ENCODE assay signal across 7 cellular contexts in the genomic region with DNA sequence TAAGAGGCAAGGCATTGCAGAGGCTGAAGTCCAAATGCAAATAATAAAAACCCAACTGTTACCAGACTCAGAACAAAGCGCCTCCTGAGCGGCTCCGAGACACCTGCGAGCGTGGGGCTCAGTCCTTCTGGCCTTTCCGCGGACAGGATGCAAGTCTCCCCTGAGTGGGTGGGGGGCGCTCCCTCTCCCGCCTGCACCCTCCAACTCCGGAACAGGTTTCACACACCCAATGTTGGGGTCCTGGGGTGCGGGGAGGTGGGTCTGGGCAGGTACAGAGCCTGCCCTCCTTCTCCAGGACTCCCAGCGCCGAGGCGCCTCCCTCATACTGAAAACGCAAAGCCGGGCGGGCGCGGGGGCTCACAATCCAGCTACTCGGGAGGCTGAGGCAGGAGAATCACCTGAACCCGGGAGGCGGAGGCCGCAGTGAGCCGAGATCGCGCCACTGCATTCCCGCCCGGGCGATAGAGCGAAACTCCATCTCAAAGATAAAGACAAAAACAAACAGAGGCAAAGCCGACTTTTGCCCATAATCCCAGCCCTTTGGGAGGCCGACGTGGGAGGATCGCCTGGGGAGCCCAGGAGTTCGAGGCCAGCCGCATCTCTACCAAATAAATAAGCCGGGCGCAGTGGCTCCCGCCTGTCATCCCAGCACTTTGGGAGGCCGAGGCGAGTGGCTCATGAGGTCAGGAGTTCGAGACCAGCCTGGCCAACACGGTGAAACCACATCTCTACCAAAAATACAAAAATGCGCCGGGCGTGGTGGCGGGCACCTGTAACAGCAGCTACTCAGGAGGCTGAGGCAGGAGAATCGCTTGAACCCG. TPM values are rescaled to one million over a fixed set of nuclear protein-coding genes. Genes with fewer than 3 reads are reported as not detected.
DNase-seq lines count a peak whose midpoint lies in the region; ATAC-seq and TF ChIP-seq lines count a peak whose summit lies in the region.

No MANE protein-coding gene starts in this region.

- peaks cover 11% of the 10 kb centered on the region for H3K27me3 Mint-ChIP-seq in HFFc6 (ENCODE audit: insufficient read depth)
- no peaks in the 10 kb centered on the region for H3K27me3 Mint-ChIP-seq in activated B cell treated with CpG ODN at 0.5 μM for 24 hours
- H3K27me3 Mint-ChIP-seq in stimulated activated memory B cell treated with anti-CD40 and anti-IgM and Interleukin-4, amounts not matched to agents 10 μg/mL and 1 μg/mL and 100 μg/mL, for 72 hours = peaks cover 11% of the 10 kb centered on the region

- no peak for ATAC-seq in activated B cell treated with CpG ODN at 0.5 μM for 24 hours (ENCODE audit: low read depth)
- ATAC-seq in stimulated activated memory B cell treated with anti-CD40 and anti-IgM and Interleukin-4, amounts not matched to agents 10 μg/mL and 1 μg/mL and 100 μg/mL, for 72 hours = no peak
- ATAC-seq in HG02623 (IDR thresholded peaks at IDR 0.05; ENCODE audit: unreplicated experiment) = no peak

- CTCF ChIA-PET in activated B cell treated with CpG ODN at 0.5 μM for 24 hours (lab: Charles Lee) = no interaction called here

- H3K4me3 Mint-ChIP-seq in HFFc6 (peak overlapping the region; percentile 84), activated B cell treated with CpG ODN at 0.5 μM for 24 hours (peak overlapping the region; percentile 68)
- peak overlapping the region; percentile 80 for H3K4me3 Mint-ChIP-seq in stimulated activated memory B cell treated with anti-CD40 and anti-IgM and Interleukin-4, amounts not matched to agents 10 μg/mL and 1 μg/mL and 100 μg/mL, for 72 hours

- H3K27ac Mint-ChIP-seq in HFFc6 (0 out of 2 replicates have a peak overlapping the region, but pooled peaks have one; percentile 31), activated B cell treated with CpG ODN at 0.5 μM for 24 hours (no peak overlapping the region)
- peak overlapping the region; percentile 37 for H3K27ac Mint-ChIP-seq in stimulated activated memory B cell treated with anti-CD40 and anti-IgM and Interleukin-4, amounts not matched to agents 10 μg/mL and 1 μg/mL and 100 μg/mL, for 72 hours

- H3K36me3 Mint-ChIP-seq in HFFc6 (ENCODE audit: low read depth) (no peaks in the 10 kb centered on the region), activated B cell treated with CpG ODN at 0.5 μM for 24 hours (ENCODE audit: low read depth) (no peaks in the 10 kb centered on the region)
- H3K36me3 Mint-ChIP-seq in stimulated activated memory B cell treated with anti-CD40 and anti-IgM and Interleukin-4, amounts not matched to agents 10 μg/mL and 1 μg/mL and 100 μg/mL, for 72 hours = no peaks in the 10 kb centered on the region

- POLR2A ChIA-PET in activated B cell treated with CpG ODN at 0.5 μM for 24 hours (lab: Charles Lee) = no interaction called here

- H3K4me1 Mint-ChIP-seq in HFFc6 (ENCODE audit: low read depth) = peaks cover 7% of the 10 kb centered on the region; the same call in 1 of the 2 replicates
- peaks cover 24% of the 10 kb centered on the region for H3K4me1 Mint-ChIP-seq in activated B cell treated with CpG ODN at 0.5 μM for 24 hours
- peaks cover 23% of the 10 kb centered on the region for H3K4me1 Mint-ChIP-seq in stimulated activated memory B cell treated with anti-CD40 and anti-IgM and Interleukin-4, amounts not matched to agents 10 μg/mL and 1 μg/mL and 100 μg/mL, for 72 hours

- intact Hi-C loops in activated B cell treated with CpG ODN at 0.5 μM for 24 hours (cut with micrococcal nuclease) = loop anchor here (2.0 to 5.0 kb wide), 3 partner anchors 69 to 1629 kb away; partner anchors contain the start of genes C16orf95 and GSE1

- no peak for DNase-seq in HFFc6
- DNase-seq in activated B cell treated with CpG ODN at 0.5 μM for 24 hours = no peak
- DNase-seq in GM03348 (ENCODE audit: low spot score) = no peak
- no peak for DNase-seq in middle frontal gyrus (ENCODE audit: extremely low spot score, low spot score)

- H3K9me3 Mint-ChIP-seq in HFFc6 (no peaks in the 10 kb centered on the region), activated B cell treated with CpG ODN at 0.5 μM for 24 hours (no peaks in the 10 kb centered on the region)
- H3K9me3 Mint-ChIP-seq in stimulated activated memory B cell treated with anti-CD40 and anti-IgM and Interleukin-4, amounts not matched to agents 10 μg/mL and 1 μg/mL and 100 μg/mL, for 72 hours = no peaks in the 10 kb centered on the region

- TF ChIP-seq CTCF in HFFc6 (IDR thresholded peaks at IDR 0.05) (no peak), activated B cell treated with CpG ODN at 0.5 μM for 24 hours (IDR thresholded peaks at IDR 0.05) (no peak)

- peak overlapping the region; percentile 50 for H3K4me3 ChIP-seq in iPS-11a (ENCODE audit: low read depth, low read length)

RNA-seq across cellular contexts. Expression of gene GINS2, which starts 0.9 kb away (rescaled TPM):
- 10 to 100 TPM; 11.8 to 24.6 (median 21.0) TPM for total RNA-seq in HFFc6 (2021; fragmentation: NEBNext Ultra II Directional; extraction: Animal tissue kit (Norgen Biotek cat#: 25700))
- total RNA-seq in activated B cell treated with CpG ODN at 0.5 μM for 24 hours = 6.0 and 6.8 TPM in 2 replicates
